ENCODE assay signal across 32 cellular contexts in the genomic region with DNA sequence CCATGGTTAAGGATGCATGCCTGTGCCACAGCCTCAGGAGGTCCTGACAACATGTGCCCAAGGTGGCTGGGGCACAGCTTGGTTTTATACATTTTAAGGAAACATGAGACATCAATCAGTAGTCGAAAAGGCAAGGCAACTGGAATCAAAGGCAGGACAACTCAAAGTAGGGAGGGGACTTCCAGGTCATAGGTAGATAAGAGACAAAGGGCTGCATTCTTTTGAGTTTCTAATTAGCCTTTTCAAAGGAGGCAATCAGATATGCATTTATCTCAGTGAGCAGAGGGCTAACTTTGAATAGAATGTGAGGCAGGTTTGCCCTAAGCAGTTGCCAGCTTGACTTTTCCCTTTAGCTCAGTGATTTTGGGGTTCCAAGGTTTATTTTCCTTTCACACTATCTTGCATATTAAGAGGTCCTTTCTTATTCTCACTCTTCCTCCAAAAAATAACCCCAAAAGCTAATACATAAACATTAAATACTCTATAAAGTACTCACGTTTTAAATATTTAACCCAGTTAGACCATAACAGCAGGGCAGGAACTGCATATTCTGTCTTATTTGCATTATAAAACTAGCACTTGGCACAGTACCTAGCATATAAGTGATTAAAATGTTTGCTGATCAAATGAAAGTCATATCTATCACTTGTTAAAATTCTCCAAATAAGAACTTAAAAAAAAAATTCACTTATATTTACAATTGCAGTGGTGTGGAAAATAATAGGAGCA. TPM values are rescaled to one million over a fixed set of nuclear protein-coding genes. Genes with fewer than 3 reads are reported as not detected.
A peak's percentile ranks its signal among the peaks of the same experiment; 100 is the strongest.
DNase-seq lines count a peak whose midpoint lies in the region; ATAC-seq and TF ChIP-seq lines count a peak whose summit lies in the region.
"Had no signal": no experiment of that assay in that cellular context is flagged by ENCODE, and none has a peak within 500 bp of the region (broad histone marks: within the 10 kb centered on the region; RNA-seq: fewer than 3 reads in every experiment).

No MANE protein-coding gene starts in this region.

- no peak overlapping the region for H3K4me3 ChIP-seq in breast epithelium
- H3K4me3 ChIP-seq in OCI-LY7 (ENCODE audit: low read depth, low read length, poor library complexity, severe bottlenecking) = no peak overlapping the region
- H3K4me3 ChIP-seq in heart right ventricle = no peak overlapping the region
- H3K4me3 ChIP-seq: HAP-1, Peyer's patch, testis, vagina had no signal

- H3K27me3 ChIP-seq in breast epithelium = no peaks in the 10 kb centered on the region
- H3K27me3 ChIP-seq in heart right ventricle = no peaks in the 10 kb centered on the region
- H3K27me3 ChIP-seq: BE2C, Peyer's patch, testis, vagina had no signal

- no peaks in the 10 kb centered on the region for H3K9me3 Mint-ChIP-seq in MCF 10A (ENCODE audit: unreplicated experiment)

- intact Hi-C loops in MCF 10A (cut with micrococcal nuclease) (no loop called here), breast epithelium (cut with DNase I; ENCODE audit: low total_unique reads) (no loop called here), left colon (cut with DNase I, micrococcal nuclease) (no loop called here), OCI-LY7 (cut with micrococcal nuclease; ENCODE audit: unreplicated experiment) (no loop called here), heart right ventricle (cut with DNase I) (no loop called here), Right ventricle myocardium inferior (cut with DNase I) (no loop called here)

- H3K36me3 Mint-ChIP-seq in MCF 10A (ENCODE audit: insufficient read depth, unreplicated experiment) (no peaks in the 10 kb centered on the region), T-helper 17 cell (ENCODE audit: low read depth) (no peaks in the 10 kb centered on the region)
- H3K36me3 Mint-ChIP-seq: naive thymus-derived CD4-positive, alpha-beta T cell; T-cell had no signal

- DNase-seq in MCF 10A (ENCODE audit: unreplicated experiment) = no peak
- no peak for DNase-seq in breast epithelium (ENCODE audit: low spot score in 2 of 2)
- no peak for DNase-seq in left colon
- DNase-seq in OCI-LY7 (ENCODE audit: low spot score) = no peak
- DNase-seq in T-helper 17 cell = no peak
- no peak for DNase-seq in heart right ventricle
- no peak for DNase-seq in Right ventricle myocardium inferior (ENCODE audit: missing footprints)
- DNase-seq: ACHN; activated CD4-positive, alpha-beta memory T cell treated with anti-CD3 and anti-CD28 coated beads, Interleukin-2, amount 10 ng/mL, durations not matched to agents 7 days and 5 days; activated CD4-positive, alpha-beta T cell treated with anti-CD3 and anti-CD28 coated beads for 1 hour; activated effector memory CD4-positive, alpha-beta T cell treated with Interleukin-2 at 50 U/mL for 16 hours; BE2C; central memory CD4-positive, alpha-beta T cell; DMS53; GDM1; islet precursor cell; KG1; left ventricle myocardium superior; naive thymus-derived CD4-positive, alpha-beta T cell; NCI-H1417 treated with DMSO at 0.1 percent for 48 hours; NCI-H446; NK-92 treated with Interleukin-12 subunit alpha and Interleukin-12 subunit beta, amount 100 ng/mL, for 24 hours; occipital lobe; stimulated activated naive CD4-positive, alpha-beta T cell treated with Interleukin-2 at 50 U/mL for 16 hours; T-cell; testis had no signal

- H3K27ac Mint-ChIP-seq in MCF 10A (ENCODE audit: low read depth, unreplicated experiment) (peak overlapping the region; percentile 49), T-helper 17 cell (no peak overlapping the region)
- H3K27ac Mint-ChIP-seq: activated CD4-positive, alpha-beta memory T cell treated with anti-CD3 and anti-CD28 coated beads, Interleukin-2, amount 10 ng/mL, durations not matched to agents 7 days and 5 days; activated naive CD8-positive, alpha-beta T cell; dendritic cell treated with granulocyte-macrophage colony-stimulating factor and Interleukin-4, amounts not matched to agents 40 ng/mL and 50 ng/mL, for 4 days; naive thymus-derived CD4-positive, alpha-beta T cell; T-cell had no signal

- H3K9me3 ChIP-seq in breast epithelium (peaks cover 0 to 18% of the 10 kb centered on the region in 2 donors), OCI-LY7 (ENCODE audit: low read length) (peaks cover 16% of the 10 kb centered on the region), T-helper 17 cell (ENCODE audit: control insufficient read depth, low read length, poor library complexity, severe bottlenecking) (no peaks in the 10 kb centered on the region), heart right ventricle (peaks cover 0 to 27% (median 8%) of the 10 kb centered on the region in 11 donors)
- H3K9me3 ChIP-seq: BE2C, testis, vagina had no signal

- TF ChIP-seq CTCF in MCF 10A (IDR thresholded peaks at IDR 0.05; ENCODE audit: unreplicated experiment) (no peak), breast epithelium (IDR thresholded peaks at IDR 0.05) (no peak), VCaP (conservative IDR thresholded peaks at IDR 0.05) (no peak), OCI-LY7 (conservative IDR thresholded peaks at IDR 0.05; ENCODE audit: low read length) (no peak), heart right ventricle (IDR thresholded peaks at IDR 0.05) (no peak)

- BruUV-seq in MCF 10A (replicated peaks; lab: Mats Ljungman, UMichigan) = no TSS peak
- BruUV-seq in OCI-LY7 (replicated peaks; lab: Mats Ljungman, UMichigan) = no TSS peak

- no peak for TF ChIP-seq POLR2A in breast epithelium (IDR thresholded peaks at IDR 0.05)

- no peaks in the 10 kb centered on the region for H3K36me3 ChIP-seq in breast epithelium
- no peaks in the 10 kb centered on the region for H3K36me3 ChIP-seq in OCI-LY7 (ENCODE audit: insufficient read depth, low read length)
- H3K36me3 ChIP-seq in heart right ventricle = no peaks in the 10 kb centered on the region
- H3K36me3 ChIP-seq: BE2C, HAP-1, Peyer's patch, vagina had no signal

- no peak overlapping the region for H3K27ac ChIP-seq in breast epithelium
- peak overlapping the region; percentile 90 for H3K27ac ChIP-seq in VCaP
- H3K27ac ChIP-seq in OCI-LY7 (ENCODE audit: low read depth, low read length, poor library complexity, severe bottlenecking) = no peak overlapping the region
- no peak overlapping the region for H3K27ac ChIP-seq in heart right ventricle
- H3K27ac ChIP-seq: testis, vagina had no signal

- H3K4me2 ChIP-seq in OCI-LY7 (ENCODE audit: low read length) = no peak overlapping the region

- CTCF ChIA-PET in MCF 10A (lab: Yijun Ruan, JAX) = interaction anchor here (0.6 kb wide), 1 partner anchor 17 kb away, joined by 3 read pairs; no protein-coding TSS in a partner anchor
- CTCF ChIA-PET in OCI-LY7 (lab: Charles Lee; ENCODE audit: unreplicated experiment) = no interaction called here

- WGBS in heart right ventricle, 2 donors = 41 to 43% methylated on average over 2 of the region's 2 CpGs

- POLR2A ChIA-PET in MCF 10A (lab: Yijun Ruan, JAX) = no interaction called here
- POLR2A ChIA-PET in OCI-LY7 (lab: Charles Lee) = interaction anchor here (1.0 to 1.2 kb wide), 2 partner anchors 10 to 11 kb away, joined by 3 to 4 read pairs; no protein-coding TSS in a partner anchor

- peak; percentile 38 for ATAC-seq in left colon
- no peak for ATAC-seq in T-helper 17 cell
- ATAC-seq in heart right ventricle = no peak
- no peak for ATAC-seq in Right ventricle myocardium inferior
- ATAC-seq: left ventricle myocardium superior; naive thymus-derived CD4-positive, alpha-beta T cell; T-cell had no signal

- H3K79me2 ChIP-seq in OCI-LY7 (ENCODE audit: insufficient read depth, low read depth, low read length) = no peaks in the 10 kb centered on the region

- H3K4me1 ChIP-seq in breast epithelium (no peaks in the 10 kb centered on the region), OCI-LY7 (ENCODE audit: insufficient read depth, low read length, poor library complexity, severe bottlenecking) (no peaks in the 10 kb centered on the region), heart right ventricle (no peaks in the 10 kb centered on the region)
- H3K4me1 ChIP-seq: BE2C, HAP-1, testis, vagina had no signal

- no peaks in the 10 kb centered on the region for H4K20me1 ChIP-seq in OCI-LY7 (ENCODE audit: insufficient read depth, low read length)

- H3K9me2 ChIP-seq in OCI-LY7 (ENCODE audit: insufficient read depth, low read length) = no peaks in the 10 kb centered on the region

- H2AFZ ChIP-seq in OCI-LY7 (ENCODE audit: low read length) = no peak overlapping the region

- H3K27me3 Mint-ChIP-seq in MCF 10A (ENCODE audit: insufficient read depth, unreplicated experiment) (no peaks in the 10 kb centered on the region), T-helper 17 cell (peaks cover 6% of the 10 kb centered on the region)
- H3K27me3 Mint-ChIP-seq: activated CD4-positive, alpha-beta memory T cell treated with anti-CD3 and anti-CD28 coated beads, Interleukin-2, amount 10 ng/mL, durations not matched to agents 7 days and 5 days; activated naive CD8-positive, alpha-beta T cell; dendritic cell treated with granulocyte-macrophage colony-stimulating factor and Interleukin-4, amounts not matched to agents 40 ng/mL and 50 ng/mL, for 4 days; naive thymus-derived CD4-positive, alpha-beta T cell had no signal

- H3K4me3 Mint-ChIP-seq in MCF 10A (ENCODE audit: unreplicated experiment) (no peak overlapping the region), T-helper 17 cell (no peak overlapping the region)
- H3K4me3 Mint-ChIP-seq: activated CD4-positive, alpha-beta memory T cell treated with anti-CD3 and anti-CD28 coated beads, Interleukin-2, amount 10 ng/mL, durations not matched to agents 7 days and 5 days; activated naive CD8-positive, alpha-beta T cell; dendritic cell treated with granulocyte-macrophage colony-stimulating factor and Interleukin-4, amounts not matched to agents 40 ng/mL and 50 ng/mL, for 4 days; naive thymus-derived CD4-positive, alpha-beta T cell; T-cell had no signal

- H3K4me1 Mint-ChIP-seq in MCF 10A (ENCODE audit: insufficient read depth, unreplicated experiment) = peaks cover 7% of the 10 kb centered on the region
- H3K4me1 Mint-ChIP-seq in T-helper 17 cell = no peaks in the 10 kb centered on the region
- H3K4me1 Mint-ChIP-seq: activated CD4-positive, alpha-beta memory T cell treated with anti-CD3 and anti-CD28 coated beads, Interleukin-2, amount 10 ng/mL, durations not matched to agents 7 days and 5 days; naive thymus-derived CD4-positive, alpha-beta T cell; T-cell had no signal

RNA-seq across cellular contexts. Expression of a gene that starts 36.3 kb away (rescaled TPM):
- total RNA-seq in MCF 10A (2022) (2.2 and 2.6 TPM in 2 replicates), breast epithelium (10 to 100 TPM in 1 of 3 donors, 1 to 10 TPM in 1, under 1 TPM in 1; 0.16 to 14.9 (median 3.9) TPM), left colon (10 to 100 TPM; 50.9 to 58.1 TPM), OCI-LY7 (2022) (18.5 and 20.7 TPM in 2 replicates), T-helper 17 cell (under 1 TPM; 0.50 to 0.62 TPM), heart right ventricle (under 1 TPM in 2 of 10 donors, not detected in 8; 0.09 to 0.13 TPM), Right ventricle myocardium inferior (not detected)
- 17.5 and 19.0 TPM in 2 replicates for total RNA-seq in OCI-LY7 (2014; rRNA removed; shearing (Covaris generic))
- polyA plus RNA-seq in heart right ventricle = under 1 TPM in 1 of 2 donors, not detected in 1; 0.04 TPM
- polyA plus RNA-seq: naive thymus-derived CD4-positive, alpha-beta T cell had no signal
